In the genomic region with DNA sequence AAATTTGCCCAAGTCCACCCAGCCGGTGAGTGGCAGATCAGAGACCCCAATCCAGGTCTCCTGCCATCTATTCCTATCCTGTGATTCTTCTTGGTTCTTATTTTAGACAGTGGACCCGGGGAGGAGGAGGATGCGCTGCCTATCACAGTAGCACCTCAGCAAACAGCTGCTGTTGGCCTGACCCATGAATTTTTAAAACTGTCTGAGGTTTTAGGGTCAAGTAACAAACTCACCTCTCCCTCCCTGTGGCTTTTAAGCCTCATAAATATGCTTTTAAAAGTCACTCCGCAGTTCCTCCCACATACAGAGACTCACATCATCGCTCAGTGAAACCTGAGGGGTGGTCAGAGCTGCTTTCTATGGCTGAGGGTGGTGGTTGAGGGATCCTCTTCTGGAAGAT, we compare ENCODE assay signal across 1 cellular context.
TF ChIP-seq lines count a peak whose summit lies in the region.

No MANE protein-coding gene starts in this region.

TF ChIP-seq in K562, 482 proteins besides CTCF, POLR2A, EP300 and RAD21 (continued from another document):
- TF ChIP-seq, protein P1, sequence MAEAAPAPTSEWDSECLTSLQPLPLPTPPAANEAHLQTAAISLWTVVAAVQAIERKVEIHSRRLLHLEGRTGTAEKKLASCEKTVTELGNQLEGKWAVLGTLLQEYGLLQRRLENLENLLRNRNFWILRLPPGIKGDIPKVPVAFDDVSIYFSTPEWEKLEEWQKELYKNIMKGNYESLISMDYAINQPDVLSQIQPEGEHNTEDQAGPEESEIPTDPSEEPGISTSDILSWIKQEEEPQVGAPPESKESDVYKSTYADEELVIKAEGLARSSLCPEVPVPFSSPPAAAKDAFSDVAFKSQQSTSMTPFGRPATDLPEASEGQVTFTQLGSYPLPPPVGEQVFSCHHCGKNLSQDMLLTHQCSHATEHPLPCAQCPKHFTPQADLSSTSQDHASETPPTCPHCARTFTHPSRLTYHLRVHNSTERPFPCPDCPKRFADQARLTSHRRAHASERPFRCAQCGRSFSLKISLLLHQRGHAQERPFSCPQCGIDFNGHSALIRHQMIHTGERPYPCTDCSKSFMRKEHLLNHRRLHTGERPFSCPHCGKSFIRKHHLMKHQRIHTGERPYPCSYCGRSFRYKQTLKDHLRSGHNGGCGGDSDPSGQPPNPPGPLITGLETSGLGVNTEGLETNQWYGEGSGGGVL (CRISPR knock-in tag; IDR thresholded peaks at IDR 0.05) = no peak
- no peak for TF ChIP-seq POU5F1 (IDR thresholded peaks at IDR 0.05; ENCODE audit: borderline replicate concordance, low read depth, low read length, partially characterized antibody)
- TF ChIP-seq PURB (CRISPR knock-in tag; IDR thresholded peaks at IDR 0.05; ENCODE audit: low read depth) = no peak
- TF ChIP-seq CBFA2T3 (IDR thresholded peaks at IDR 0.05) = peak; percentile 61
- peak; percentile 73; the same call in 1 of the 2 replicates for TF ChIP-seq RNF2 (IDR thresholded peaks at IDR 0.05)
- TF ChIP-seq, protein P2, sequence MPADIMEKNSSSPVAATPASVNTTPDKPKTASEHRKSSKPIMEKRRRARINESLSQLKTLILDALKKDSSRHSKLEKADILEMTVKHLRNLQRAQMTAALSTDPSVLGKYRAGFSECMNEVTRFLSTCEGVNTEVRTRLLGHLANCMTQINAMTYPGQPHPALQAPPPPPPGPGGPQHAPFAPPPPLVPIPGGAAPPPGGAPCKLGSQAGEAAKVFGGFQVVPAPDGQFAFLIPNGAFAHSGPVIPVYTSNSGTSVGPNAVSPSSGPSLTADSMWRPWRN (IDR thresholded peaks at IDR 0.05; ENCODE audit: low read depth) = peak; percentile 70; the same call in 1 of the 2 replicates
- TF ChIP-seq, protein P3, sequence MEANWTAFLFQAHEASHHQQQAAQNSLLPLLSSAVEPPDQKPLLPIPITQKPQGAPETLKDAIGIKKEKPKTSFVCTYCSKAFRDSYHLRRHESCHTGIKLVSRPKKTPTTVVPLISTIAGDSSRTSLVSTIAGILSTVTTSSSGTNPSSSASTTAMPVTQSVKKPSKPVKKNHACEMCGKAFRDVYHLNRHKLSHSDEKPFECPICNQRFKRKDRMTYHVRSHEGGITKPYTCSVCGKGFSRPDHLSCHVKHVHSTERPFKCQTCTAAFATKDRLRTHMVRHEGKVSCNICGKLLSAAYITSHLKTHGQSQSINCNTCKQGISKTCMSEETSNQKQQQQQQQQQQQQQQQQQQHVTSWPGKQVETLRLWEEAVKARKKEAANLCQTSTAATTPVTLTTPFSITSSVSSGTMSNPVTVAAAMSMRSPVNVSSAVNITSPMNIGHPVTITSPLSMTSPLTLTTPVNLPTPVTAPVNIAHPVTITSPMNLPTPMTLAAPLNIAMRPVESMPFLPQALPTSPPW (CRISPR knock-in tag; IDR thresholded peaks at IDR 0.05) = no peak
- TF ChIP-seq ASH1L (IDR thresholded peaks at IDR 0.05; ENCODE audit: borderline replicate concordance, low read depth, partially characterized antibody) = no peak
- peak; percentile 93; the same call in 1 of the 2 replicates for TF ChIP-seq DMBX1 (CRISPR knock-in tag; IDR thresholded peaks at IDR 0.05; ENCODE audit: borderline replicate concordance)
- TF ChIP-seq, protein P4, sequence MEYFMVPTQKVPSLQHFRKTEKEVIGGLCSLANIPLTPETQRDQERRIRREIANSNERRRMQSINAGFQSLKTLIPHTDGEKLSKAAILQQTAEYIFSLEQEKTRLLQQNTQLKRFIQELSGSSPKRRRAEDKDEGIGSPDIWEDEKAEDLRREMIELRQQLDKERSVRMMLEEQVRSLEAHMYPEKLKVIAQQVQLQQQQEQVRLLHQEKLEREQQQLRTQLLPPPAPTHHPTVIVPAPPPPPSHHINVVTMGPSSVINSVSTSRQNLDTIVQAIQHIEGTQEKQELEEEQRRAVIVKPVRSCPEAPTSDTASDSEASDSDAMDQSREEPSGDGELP (CRISPR knock-in tag; IDR thresholded peaks at IDR 0.05; ENCODE audit: borderline replicate concordance) = peak; percentile 66
- no peak for TF ChIP-seq HSF4 (CRISPR knock-in tag; IDR thresholded peaks at IDR 0.05; ENCODE audit: borderline replicate concordance)
- TF ChIP-seq, protein P5, sequence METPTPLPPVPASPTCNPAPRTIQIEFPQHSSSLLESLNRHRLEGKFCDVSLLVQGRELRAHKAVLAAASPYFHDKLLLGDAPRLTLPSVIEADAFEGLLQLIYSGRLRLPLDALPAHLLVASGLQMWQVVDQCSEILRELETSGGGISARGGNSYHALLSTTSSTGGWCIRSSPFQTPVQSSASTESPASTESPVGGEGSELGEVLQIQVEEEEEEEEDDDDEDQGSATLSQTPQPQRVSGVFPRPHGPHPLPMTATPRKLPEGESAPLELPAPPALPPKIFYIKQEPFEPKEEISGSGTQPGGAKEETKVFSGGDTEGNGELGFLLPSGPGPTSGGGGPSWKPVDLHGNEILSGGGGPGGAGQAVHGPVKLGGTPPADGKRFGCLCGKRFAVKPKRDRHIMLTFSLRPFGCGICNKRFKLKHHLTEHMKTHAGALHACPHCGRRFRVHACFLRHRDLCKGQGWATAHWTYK (CRISPR knock-in tag; IDR thresholded peaks at IDR 0.05) = no peak
- peak; percentile 28; the same call in 1 of the 2 replicates for TF ChIP-seq POLR2AphosphoS5 (IDR thresholded peaks at IDR 0.05; ENCODE audit: control insufficient read depth, insufficient read depth, low read depth, low read length)
- TF ChIP-seq RCOR1 (IDR thresholded peaks at IDR 0.05; ENCODE audit: borderline replicate concordance in 1 of 2, low read depth in 2 of 2, low read length in 2 of 2) = peak in 1 of 2 experiments; percentile 65; a peak in 2 of 4 replicates
- TF ChIP-seq ATF1 (CRISPR knock-in tag; IDR thresholded peaks at IDR 0.05) = no peak
- TF ChIP-seq ATF1 (tag; IDR thresholded peaks at IDR 0.05) = no peak
- no peak for TF ChIP-seq MTA1 (IDR thresholded peaks at IDR 0.05; ENCODE audit: borderline replicate concordance)
- TF ChIP-seq HDGF (IDR thresholded peaks at IDR 0.05) = no peak
- TF ChIP-seq, protein P6, sequence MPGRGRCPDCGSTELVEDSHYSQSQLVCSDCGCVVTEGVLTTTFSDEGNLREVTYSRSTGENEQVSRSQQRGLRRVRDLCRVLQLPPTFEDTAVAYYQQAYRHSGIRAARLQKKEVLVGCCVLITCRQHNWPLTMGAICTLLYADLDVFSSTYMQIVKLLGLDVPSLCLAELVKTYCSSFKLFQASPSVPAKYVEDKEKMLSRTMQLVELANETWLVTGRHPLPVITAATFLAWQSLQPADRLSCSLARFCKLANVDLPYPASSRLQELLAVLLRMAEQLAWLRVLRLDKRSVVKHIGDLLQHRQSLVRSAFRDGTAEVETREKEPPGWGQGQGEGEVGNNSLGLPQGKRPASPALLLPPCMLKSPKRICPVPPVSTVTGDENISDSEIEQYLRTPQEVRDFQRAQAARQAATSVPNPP (IDR thresholded peaks at IDR 0.05; ENCODE audit: borderline replicate concordance, insufficient read depth, insufficient read length) = no peak
- no peak for TF ChIP-seq HEY1 (CRISPR knock-in tag; IDR thresholded peaks at IDR 0.05; ENCODE audit: borderline replicate concordance)
- TF ChIP-seq, protein P7, sequence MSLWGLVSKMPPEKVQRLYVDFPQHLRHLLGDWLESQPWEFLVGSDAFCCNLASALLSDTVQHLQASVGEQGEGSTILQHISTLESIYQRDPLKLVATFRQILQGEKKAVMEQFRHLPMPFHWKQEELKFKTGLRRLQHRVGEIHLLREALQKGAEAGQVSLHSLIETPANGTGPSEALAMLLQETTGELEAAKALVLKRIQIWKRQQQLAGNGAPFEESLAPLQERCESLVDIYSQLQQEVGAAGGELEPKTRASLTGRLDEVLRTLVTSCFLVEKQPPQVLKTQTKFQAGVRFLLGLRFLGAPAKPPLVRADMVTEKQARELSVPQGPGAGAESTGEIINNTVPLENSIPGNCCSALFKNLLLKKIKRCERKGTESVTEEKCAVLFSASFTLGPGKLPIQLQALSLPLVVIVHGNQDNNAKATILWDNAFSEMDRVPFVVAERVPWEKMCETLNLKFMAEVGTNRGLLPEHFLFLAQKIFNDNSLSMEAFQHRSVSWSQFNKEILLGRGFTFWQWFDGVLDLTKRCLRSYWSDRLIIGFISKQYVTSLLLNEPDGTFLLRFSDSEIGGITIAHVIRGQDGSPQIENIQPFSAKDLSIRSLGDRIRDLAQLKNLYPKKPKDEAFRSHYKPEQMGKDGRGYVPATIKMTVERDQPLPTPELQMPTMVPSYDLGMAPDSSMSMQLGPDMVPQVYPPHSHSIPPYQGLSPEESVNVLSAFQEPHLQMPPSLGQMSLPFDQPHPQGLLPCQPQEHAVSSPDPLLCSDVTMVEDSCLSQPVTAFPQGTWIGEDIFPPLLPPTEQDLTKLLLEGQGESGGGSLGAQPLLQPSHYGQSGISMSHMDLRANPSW (CRISPR knock-in tag; IDR thresholded peaks at IDR 0.05) = no peak
- TF ChIP-seq POLR2AphosphoS2 (IDR thresholded peaks at IDR 0.05; ENCODE audit: low read length) = no peak
- TF ChIP-seq MCM2 (IDR thresholded peaks at IDR 0.05; ENCODE audit: low read depth) = no peak
- no peak for TF ChIP-seq DPF2 (IDR thresholded peaks at IDR 0.05)
- TF ChIP-seq MEIS2 (IDR thresholded peaks at IDR 0.05; ENCODE audit: partially characterized antibody) = peak; percentile 33
- no peak for TF ChIP-seq L3MBTL2 (IDR thresholded peaks at IDR 0.05)
- no peak for TF ChIP-seq HIVEP1 (CRISPR knock-in tag; IDR thresholded peaks at IDR 0.05)
- TF ChIP-seq GTF2F1 (IDR thresholded peaks at IDR 0.05; ENCODE audit: low read depth, low read length) = no peak
- TF ChIP-seq TEAD4 (IDR thresholded peaks at IDR 0.05; ENCODE audit: low read length) = peak; percentile 58; the same call in 1 of the 2 replicates
- TF ChIP-seq TEAD4 (CRISPR knock-in tag; IDR thresholded peaks at IDR 0.05; ENCODE audit: borderline replicate concordance) = no peak
- no peak for TF ChIP-seq ZNF551 (CRISPR knock-in tag; IDR thresholded peaks at IDR 0.05)
- TF ChIP-seq KDM1A (IDR thresholded peaks at IDR 0.05) = peak; percentile 51 to 70; a peak in 3 of 4 replicates
- TF ChIP-seq CBFA2T2 (conservative IDR thresholded peaks at IDR 0.05) = 0 out of 2 replicates have a peak, but pooled peaks have one; percentile 23
- no peak for TF ChIP-seq HMGN3 (IDR thresholded peaks at IDR 0.05; ENCODE audit: borderline replicate concordance, extremely low read depth, insufficient read length, low read depth, low read length)
